Comparison of ENCODE assay signal across 22 cellular contexts in genomic region chr20:25135031-25135430, GRCh38. TPM values are rescaled to one million over a fixed set of nuclear protein-coding genes. Genes with fewer than 3 reads are reported as not detected.
"Had no signal": no experiment of that assay in that cellular context is flagged by ENCODE, and none has a peak within 500 bp of the region (broad histone marks: within the 10 kb centered on the region; RNA-seq: fewer than 3 reads in every experiment).

No MANE protein-coding gene starts in this region.

- H3K9me3 Mint-ChIP-seq: activated B cell treated with CpG ODN at 0.5 μM for 24 hours; activated CD4-positive, alpha-beta T cell treated with anti-CD3 and anti-CD28 coated beads, Interleukin-2, amount 10 ng/mL, durations not matched to agents 24 days and 14 days; activated naive CD4-positive, alpha-beta T cell treated with anti-CD3 and anti-CD28 coated beads, Interleukin-2, amount 50 U/mL, for 72 hours; activated T-cell treated with anti-CD3 and anti-CD28 coated beads, Interleukin-2, amount 50 U/mL, for 72 hours; stimulated activated memory B cell treated with anti-CD40 and anti-IgM and Interleukin-4, amounts not matched to agents 10 μg/mL and 1 μg/mL and 100 μg/mL, for 72 hours had no signal

- FAIRE-seq: colon, endometrium, kidney had no signal

- H3K4me3 Mint-ChIP-seq: activated B cell treated with CpG ODN at 0.5 μM for 24 hours; activated CD4-positive, alpha-beta T cell treated with anti-CD3 and anti-CD28 coated beads, Interleukin-2, amount 10 ng/mL, durations not matched to agents 24 days and 14 days; activated CD8-positive, alpha-beta T cell treated with anti-CD3 and anti-CD28 coated beads, Interleukin-2, amount 10 ng/mL, durations not matched to agents 7 days and 5 days; activated T-cell treated with anti-CD3 and anti-CD28 coated beads, Interleukin-2, amount 50 U/mL, for 72 hours; naive thymus-derived CD4-positive, alpha-beta T cell; stimulated activated memory B cell treated with anti-CD40 and anti-IgM and Interleukin-4, amounts not matched to agents 10 μg/mL and 1 μg/mL and 100 μg/mL, for 72 hours had no signal

- H3K4me1 Mint-ChIP-seq: activated B cell treated with CpG ODN at 0.5 μM for 24 hours; activated CD4-positive, alpha-beta T cell treated with anti-CD3 and anti-CD28 coated beads, Interleukin-2, amount 10 ng/mL, durations not matched to agents 24 days and 14 days; naive thymus-derived CD4-positive, alpha-beta T cell; stimulated activated memory B cell treated with anti-CD40 and anti-IgM and Interleukin-4, amounts not matched to agents 10 μg/mL and 1 μg/mL and 100 μg/mL, for 72 hours had no signal

- H3K36me3 ChIP-seq: left ventricle myocardium inferior, tibial artery had no signal

- H3K9me3 ChIP-seq: left ventricle myocardium inferior, tibial artery had no signal

- H3K27ac ChIP-seq: left ventricle myocardium inferior, tibial artery had no signal

- DNase-seq: activated B cell treated with CpG ODN at 0.5 μM for 24 hours; activated CD4-positive, alpha-beta T cell treated with anti-CD3 and anti-CD28 coated beads, Interleukin-2, amount 10 ng/mL, durations not matched to agents 24 days and 14 days; activated CD8-positive, alpha-beta memory T cell treated with anti-CD3 and anti-CD28 coated beads, Interleukin-2, amount 50 U/mL, for 4 hours; activated CD8-positive, alpha-beta T cell treated with anti-CD3 and anti-CD28 coated beads, Interleukin-2, amount 10 ng/mL, durations not matched to agents 7 days and 5 days; activated gamma-delta T cell; activated T-cell treated with anti-CD3 and anti-CD28 coated beads, Interleukin-2, amount 50 U/mL, for 72 hours; caudate nucleus; hippocampal formation; kidney; left ventricle myocardium inferior; naive thymus-derived CD4-positive, alpha-beta T cell; retina; stimulated activated CD4-positive, alpha-beta T cell treated with anti-CD3 and anti-CD28 coated beads, Interleukin-2, amount 100 ng/mL, for 48 hours; tibial artery had no signal

- ATAC-seq: activated CD8-positive, alpha-beta T cell treated with anti-CD3 and anti-CD28 coated beads, Interleukin-2, amount 10 ng/mL, durations not matched to agents 7 days and 5 days; activated naive CD4-positive, alpha-beta T cell treated with anti-CD3 and anti-CD28 coated beads, Interleukin-2, amount 50 U/mL, for 72 hours; activated T-cell treated with anti-CD3 and anti-CD28 coated beads, Interleukin-2, amount 50 U/mL, for 72 hours; naive thymus-derived CD4-positive, alpha-beta T cell; stimulated activated memory B cell treated with anti-CD40 and anti-IgM and Interleukin-4, amounts not matched to agents 10 μg/mL and 1 μg/mL and 100 μg/mL, for 72 hours had no signal

- H3K4me3 ChIP-seq: left ventricle myocardium inferior, tibial artery had no signal

- H3K36me3 Mint-ChIP-seq: activated naive CD4-positive, alpha-beta T cell treated with anti-CD3 and anti-CD28 coated beads, Interleukin-2, amount 50 U/mL, for 72 hours; naive thymus-derived CD4-positive, alpha-beta T cell; stimulated activated memory B cell treated with anti-CD40 and anti-IgM and Interleukin-4, amounts not matched to agents 10 μg/mL and 1 μg/mL and 100 μg/mL, for 72 hours had no signal

- H3K27ac Mint-ChIP-seq: activated B cell treated with CpG ODN at 0.5 μM for 24 hours; activated CD4-positive, alpha-beta T cell treated with anti-CD3 and anti-CD28 coated beads, Interleukin-2, amount 10 ng/mL, durations not matched to agents 24 days and 14 days; activated CD8-positive, alpha-beta T cell treated with anti-CD3 and anti-CD28 coated beads, Interleukin-2, amount 10 ng/mL, durations not matched to agents 7 days and 5 days; activated naive CD4-positive, alpha-beta T cell treated with anti-CD3 and anti-CD28 coated beads, Interleukin-2, amount 50 U/mL, for 72 hours; activated T-cell treated with anti-CD3 and anti-CD28 coated beads, Interleukin-2, amount 50 U/mL, for 72 hours; naive thymus-derived CD4-positive, alpha-beta T cell; stimulated activated memory B cell treated with anti-CD40 and anti-IgM and Interleukin-4, amounts not matched to agents 10 μg/mL and 1 μg/mL and 100 μg/mL, for 72 hours had no signal

RNA-seq across cellular contexts. Expression of gene VSX1, which starts 53.1 kb away (rescaled TPM):
- total RNA-seq: activated B cell treated with CpG ODN at 0.5 μM for 24 hours; activated CD4-positive, alpha-beta T cell treated with anti-CD3 and anti-CD28 coated beads, Interleukin-2, amount 10 ng/mL, durations not matched to agents 24 days and 14 days; activated CD8-positive, alpha-beta T cell treated with anti-CD3 and anti-CD28 coated beads, Interleukin-2, amount 10 ng/mL, durations not matched to agents 7 days and 5 days; activated naive CD4-positive, alpha-beta T cell treated with anti-CD3 and anti-CD28 coated beads, Interleukin-2, amount 50 U/mL, for 72 hours; glomerular endothelial cell; mononuclear cell; naive thymus-derived CD4-positive, alpha-beta T cell; skeletal muscle tissue had no signal
- polyA plus RNA-seq: esophagus; naive thymus-derived CD4-positive, alpha-beta T cell had no signal
